Comparison of ENCODE assay signal across 8 cellular contexts in genomic region chr2:96267159-96267971, GRCh38. TPM values are rescaled to one million over a fixed set of nuclear protein-coding genes. Genes with fewer than 3 reads are reported as not detected.
DNase-seq lines count a peak whose midpoint lies in the region; ATAC-seq and TF ChIP-seq lines count a peak whose summit lies in the region.

No MANE protein-coding gene starts in this region.

- POLR2A ChIA-PET in HCT116 (lab: Charles Lee): interaction anchor here (0.7 kb wide), 1 partner anchor 129 kb away, joined by 5 read pairs; no protein-coding TSS in a partner anchor
- POLR2A ChIA-PET in activated naive CD8-positive, alpha-beta T cell treated with anti-CD3 and anti-CD28 coated beads, Interleukin-2, amount 10 ng/mL, durations not matched to agents 7 days and 5 days (lab: Charles Lee): interaction anchor here (0.6 to 1.8 kb wide), 11 partner anchors 35 to 287 kb away, joined by 3 to 14 read pairs (median 4); partner anchors contain the start of genes ANKRD36C, SNRNP200 and STARD7

- peak overlapping the region; percentile 83 for H3K27ac Mint-ChIP-seq in activated naive CD8-positive, alpha-beta T cell treated with anti-CD3 and anti-CD28 coated beads, Interleukin-2, amount 10 ng/mL, durations not matched to agents 7 days and 5 days
- peak overlapping the region; percentile 87 for H3K27ac Mint-ChIP-seq in stimulated activated memory B cell treated with anti-CD40 and anti-IgM and Interleukin-4, amounts not matched to agents 10 μg/mL and 1 μg/mL and 100 μg/mL, for 72 hours

- TF ChIP-seq CTCF in HCT116 (IDR thresholded peaks at IDR 0.05 in 2 of 3, conservative IDR thresholded peaks at IDR 0.05 in 1 of 3; ENCODE audit: borderline replicate concordance in 1 of 3, insufficient read depth in 1 of 3, low read depth in 2 of 3, low read length in 2 of 3) (peak; percentile 43 to 74 (median 73); a peak in 5 of 6 replicates), RWPE2 (IDR thresholded peaks at IDR 0.05; ENCODE audit: poor library complexity, severe bottlenecking) (peak; percentile 38)

- RAD21 ChIA-PET in HCT116 (lab: Charles Lee; ENCODE audit: low non-redundant PET in 1 of 2, low total read pairs in 2 of 2, uncharacterized antibody in 2 of 2, unreplicated experiment in 2 of 2): interaction anchor here (0.6 to 1.0 kb wide), 4 partner anchors 93 to 193 kb away, joined by 3 to 6 read pairs (median 4); no protein-coding TSS in a partner anchor

- no peaks in the 10 kb centered on the region for H3K9me3 Mint-ChIP-seq in activated naive CD8-positive, alpha-beta T cell treated with anti-CD3 and anti-CD28 coated beads, Interleukin-2, amount 10 ng/mL, durations not matched to agents 7 days and 5 days
- no peaks in the 10 kb centered on the region for H3K9me3 Mint-ChIP-seq in stimulated activated memory B cell treated with anti-CD40 and anti-IgM and Interleukin-4, amounts not matched to agents 10 μg/mL and 1 μg/mL and 100 μg/mL, for 72 hours

- peaks cover 25 to 36% (median 31%) of the 10 kb centered on the region in 10 experiments for H3K4me1 ChIP-seq in BLaER1 treated with 17β-estradiol and CSF1 and Interleukin-3, amounts not matched to agents 10 nM and 100 nM
- H3K4me1 ChIP-seq in HCT116 (ENCODE audit: control insufficient read depth in 1 of 2, insufficient read depth in 2 of 2, low read length in 2 of 2): peaks cover 8 to 21% of the 10 kb centered on the region in 2 experiments
- H3K4me1 ChIP-seq in RWPE2 (ENCODE audit: insufficient read depth, poor library complexity, severe bottlenecking): no peaks in the 10 kb centered on the region

- peak; percentile 39 for DNase-seq in HCT116 (ENCODE audit: low read depth, low spot score)
- DNase-seq in RWPE2 (ENCODE audit: low spot score): no peak
- peak; percentile 67 for DNase-seq in activated naive CD8-positive, alpha-beta T cell treated with anti-CD3 and anti-CD28 coated beads, Interleukin-2, amount 10 ng/mL, durations not matched to agents 7 days and 5 days
- peak; percentile 59 for DNase-seq in left kidney (ENCODE audit: low read depth, low spot score)

- CTCF ChIA-PET in HCT116 (lab: Charles Lee): interaction anchor here (0.7 to 2.5 kb wide), 8 partner anchors 12 to 743 kb away, joined by 3 to 14 read pairs (median 4); partner anchors contain the start of gene ASTL

- H3K9me2 ChIP-seq in HCT116 (ENCODE audit: insufficient read depth): no peaks in the 10 kb centered on the region

- peaks cover 60% of the 10 kb centered on the region for H3K79me2 ChIP-seq in HCT116 (ENCODE audit: insufficient read depth, low read length)

- no peaks in the 10 kb centered on the region for H3K9me3 ChIP-seq in BLaER1 treated with 17β-estradiol and CSF1 and Interleukin-3, amounts not matched to agents 10 nM and 100 nM (replicated peaks in 1 of 11)
- no peaks in the 10 kb centered on the region for H3K9me3 ChIP-seq in HCT116 (ENCODE audit: control insufficient read depth in 1 of 2, insufficient read depth in 1 of 2, low read depth in 1 of 2, low read length in 2 of 2)
- no peaks in the 10 kb centered on the region for H3K9me3 ChIP-seq in RWPE2 (ENCODE audit: severe bottlenecking)

- H3K4me1 Mint-ChIP-seq in activated naive CD8-positive, alpha-beta T cell treated with anti-CD3 and anti-CD28 coated beads, Interleukin-2, amount 10 ng/mL, durations not matched to agents 7 days and 5 days: peaks cover 30% of the 10 kb centered on the region
- H3K4me1 Mint-ChIP-seq in stimulated activated memory B cell treated with anti-CD40 and anti-IgM and Interleukin-4, amounts not matched to agents 10 μg/mL and 1 μg/mL and 100 μg/mL, for 72 hours: peaks cover 39% of the 10 kb centered on the region

- no peak for TF ChIP-seq POLR2A in HCT116 (IDR thresholded peaks at IDR 0.05; ENCODE audit: borderline replicate concordance, extremely low read depth, insufficient read depth, insufficient read length)

- H3K9ac ChIP-seq in BLaER1 treated with 17β-estradiol and CSF1 and Interleukin-3, amounts not matched to agents 10 nM and 100 nM: peak overlapping the region; percentile 84 to 96 (median 93)
- H3K9ac ChIP-seq in HCT116 (ENCODE audit: low read length): peak overlapping the region; percentile 77

- H2AFZ ChIP-seq in HCT116 (ENCODE audit: low read depth, low read length, poor library complexity, severe bottlenecking): no peak overlapping the region

- peak overlapping the region in 6 of 11 experiments; percentile 82 to 91 (median 89); a peak in 10 of 22 replicates for H3K27ac ChIP-seq in BLaER1 treated with 17β-estradiol and CSF1 and Interleukin-3, amounts not matched to agents 10 nM and 100 nM
- H3K27ac ChIP-seq in HCT116 (ENCODE audit: low read depth, low read length) (no peak overlapping the region; the same call in 1 of the 2 replicates), RWPE2 (ENCODE audit: poor library complexity, severe bottlenecking) (no peak overlapping the region)

- peak overlapping the region; percentile 79 to 98 (median 93) for H3K4me2 ChIP-seq in BLaER1 treated with 17β-estradiol and CSF1 and Interleukin-3, amounts not matched to agents 10 nM and 100 nM
- peak overlapping the region; percentile 75 for H3K4me2 ChIP-seq in HCT116 (ENCODE audit: low read length)

- TF ChIP-seq RAD21 in HCT116 (IDR thresholded peaks at IDR 0.05; ENCODE audit: low read depth): peak; percentile 66

- H3K4me3 ChIP-seq in BLaER1 treated with 17β-estradiol and CSF1 and Interleukin-3, amounts not matched to agents 10 nM and 100 nM: peak overlapping the region; percentile 78 to 96 (median 92)
- peak overlapping the region; percentile 89 to 93 for H3K4me3 ChIP-seq in HCT116 (replicated peaks in 1 of 2; ENCODE audit: low read depth in 1 of 2, low read length in 2 of 2)
- peak overlapping the region; percentile 54 for H3K4me3 ChIP-seq in RWPE2 (ENCODE audit: severe bottlenecking)

- H3K4me3 Mint-ChIP-seq in activated naive CD8-positive, alpha-beta T cell treated with anti-CD3 and anti-CD28 coated beads, Interleukin-2, amount 10 ng/mL, durations not matched to agents 7 days and 5 days: peak overlapping the region; percentile 100
- H3K4me3 Mint-ChIP-seq in stimulated activated memory B cell treated with anti-CD40 and anti-IgM and Interleukin-4, amounts not matched to agents 10 μg/mL and 1 μg/mL and 100 μg/mL, for 72 hours: peak overlapping the region; percentile 76

- no peaks in the 10 kb centered on the region for H3K27me3 Mint-ChIP-seq in activated naive CD8-positive, alpha-beta T cell treated with anti-CD3 and anti-CD28 coated beads, Interleukin-2, amount 10 ng/mL, durations not matched to agents 7 days and 5 days
- H3K27me3 Mint-ChIP-seq in stimulated activated memory B cell treated with anti-CD40 and anti-IgM and Interleukin-4, amounts not matched to agents 10 μg/mL and 1 μg/mL and 100 μg/mL, for 72 hours: no peaks in the 10 kb centered on the region

- intact Hi-C loops in HCT116 (cut with micrococcal nuclease): loop anchor here (2.0 kb wide), 3 partner anchors 37 to 275 kb away; partner anchors contain the start of genes ASTL and SNRNP200

- H4K20me1 ChIP-seq in BLaER1 treated with 17β-estradiol and CSF1 and Interleukin-3, amounts not matched to agents 10 nM and 100 nM: peaks cover 35 to 91% (median 75%) of the 10 kb centered on the region in 11 experiments; a peak in 21 of 22 replicates
- H4K20me1 ChIP-seq in HCT116 (ENCODE audit: insufficient read depth): no peaks in the 10 kb centered on the region

- H3K36me3 ChIP-seq in BLaER1 treated with 17β-estradiol and CSF1 and Interleukin-3, amounts not matched to agents 10 nM and 100 nM: peaks cover 67 to 74% (median 73%) of the 10 kb centered on the region in 11 experiments
- H3K36me3 ChIP-seq in HCT116 (ENCODE audit: control insufficient read depth in 1 of 2, insufficient read depth in 2 of 2, low read length in 2 of 2) (peaks cover 26 to 33% of the 10 kb centered on the region in 2 experiments; a peak in 3 of 4 replicates), RWPE2 (ENCODE audit: low read depth) (peaks cover 58% of the 10 kb centered on the region)

- peak; percentile 33 for ATAC-seq in HCT116
- no peak for ATAC-seq in RWPE2 (ENCODE audit: low read depth)
- ATAC-seq in activated naive CD8-positive, alpha-beta T cell treated with anti-CD3 and anti-CD28 coated beads, Interleukin-2, amount 10 ng/mL, durations not matched to agents 7 days and 5 days (ENCODE audit: low read depth): peak; percentile 10
- no peak for ATAC-seq in stimulated activated memory B cell treated with anti-CD40 and anti-IgM and Interleukin-4, amounts not matched to agents 10 μg/mL and 1 μg/mL and 100 μg/mL, for 72 hours
- no peak for ATAC-seq in GM21737 (IDR thresholded peaks at IDR 0.05; ENCODE audit: unreplicated experiment)
- ATAC-seq in HG03354 (IDR thresholded peaks at IDR 0.05; ENCODE audit: poor library complexity, severe bottlenecking, unreplicated experiment): no peak

- peaks cover 12% of the 10 kb centered on the region for H3K36me3 Mint-ChIP-seq in activated naive CD8-positive, alpha-beta T cell treated with anti-CD3 and anti-CD28 coated beads, Interleukin-2, amount 10 ng/mL, durations not matched to agents 7 days and 5 days
- peaks cover 33% of the 10 kb centered on the region for H3K36me3 Mint-ChIP-seq in stimulated activated memory B cell treated with anti-CD40 and anti-IgM and Interleukin-4, amounts not matched to agents 10 μg/mL and 1 μg/mL and 100 μg/mL, for 72 hours

- no TSS peak for BruUV-seq in HCT116 (replicated peaks; lab: Mats Ljungman, UMichigan)

- no peaks in the 10 kb centered on the region for H3K27me3 ChIP-seq in BLaER1 treated with 17β-estradiol and CSF1 and Interleukin-3, amounts not matched to agents 10 nM and 100 nM
- no peaks in the 10 kb centered on the region for H3K27me3 ChIP-seq in HCT116 (ENCODE audit: insufficient read depth, low read length)
- no peaks in the 10 kb centered on the region for H3K27me3 ChIP-seq in RWPE2 (ENCODE audit: insufficient read depth, poor library complexity, severe bottlenecking)

RNA-seq across cellular contexts. Expression of gene CIAO1, which starts 1.3 kb away (rescaled TPM):
- total RNA-seq in HCT116 (2021; ENCODE audit: unreplicated experiment): 76.8 TPM
- polyA plus RNA-seq in HCT116 (2012): 54.7 and 62.0 TPM in 2 replicates
- 10 to 100 TPM; 66.2 to 68.2 TPM for total RNA-seq in activated naive CD8-positive, alpha-beta T cell treated with anti-CD3 and anti-CD28 coated beads, Interleukin-2, amount 10 ng/mL, durations not matched to agents 7 days and 5 days

RNA-seq across cellular contexts. Expression of gene TMEM127, which starts 1.6 kb away (rescaled TPM):
- total RNA-seq in HCT116 (2021; ENCODE audit: unreplicated experiment): 25.3 TPM
- 19.7 and 19.8 TPM in 2 replicates for polyA plus RNA-seq in HCT116 (2012)
- total RNA-seq in activated naive CD8-positive, alpha-beta T cell treated with anti-CD3 and anti-CD28 coated beads, Interleukin-2, amount 10 ng/mL, durations not matched to agents 7 days and 5 days: 10 to 100 TPM; 33.4 to 39.1 TPM

RNA-seq across cellular contexts. Expression of gene SNRNP200, which starts 38.0 kb away (rescaled TPM):
- 202 TPM for total RNA-seq in HCT116 (2021; ENCODE audit: unreplicated experiment)
- 225 and 235 TPM in 2 replicates for polyA plus RNA-seq in HCT116 (2012)
- 100 to 1,000 TPM; 194 to 201 TPM for total RNA-seq in activated naive CD8-positive, alpha-beta T cell treated with anti-CD3 and anti-CD28 coated beads, Interleukin-2, amount 10 ng/mL, durations not matched to agents 7 days and 5 days

RNA-seq across cellular contexts. Expression of gene ITPRIPL1, which starts 57.8 kb away (rescaled TPM):
- 12.4 TPM for total RNA-seq in HCT116 (2021; ENCODE audit: unreplicated experiment)
- 6.4 and 7.3 TPM in 2 replicates for polyA plus RNA-seq in HCT116 (2012)
- 10 to 100 TPM; 32.8 to 35.9 TPM for total RNA-seq in activated naive CD8-positive, alpha-beta T cell treated with anti-CD3 and anti-CD28 coated beads, Interleukin-2, amount 10 ng/mL, durations not matched to agents 7 days and 5 days

RNA-seq across cellular contexts. Expression of gene STARD7, which starts 58.7 kb away (rescaled TPM):
- 160 TPM for total RNA-seq in HCT116 (2021; ENCODE audit: unreplicated experiment)
- polyA plus RNA-seq in HCT116 (2012): 53.5 and 64.4 TPM in 2 replicates
- total RNA-seq in activated naive CD8-positive, alpha-beta T cell treated with anti-CD3 and anti-CD28 coated beads, Interleukin-2, amount 10 ng/mL, durations not matched to agents 7 days and 5 days: 100 to 1,000 TPM; 105 to 114 TPM

Comparison
In these comparisons a context has a peak if more than half of its experiments do, and no peak if none do; other contexts are left out.
1. H3K27ac ChIP-seq: peak in BLaER1 treated with 17β-estradiol and CSF1 and Interleukin-3, amounts not matched to agents 10 nM and 100 nM (6 of 11); none in HCT116 (single experiment) and RWPE2 (single experiment).
2. ATAC-seq: peak in HCT116 (single experiment) and activated naive CD8-positive, alpha-beta T cell treated with anti-CD3 and anti-CD28 coated beads, Interleukin-2, amount 10 ng/mL, durations not matched to agents 7 days and 5 days (single experiment); none in RWPE2 (single experiment), stimulated activated memory B cell treated with anti-CD40 and anti-IgM and Interleukin-4, amounts not matched to agents 10 μg/mL and 1 μg/mL and 100 μg/mL, for 72 hours (single experiment), GM21737 (single experiment) and HG03354 (single experiment).
3. Peak in every context shown above with its lines, with median percentiles within 50 percentile points of each other: H3K4me3 ChIP-seq.